9 cellular contexts compared by ENCODE assay signal in the genomic region with DNA sequence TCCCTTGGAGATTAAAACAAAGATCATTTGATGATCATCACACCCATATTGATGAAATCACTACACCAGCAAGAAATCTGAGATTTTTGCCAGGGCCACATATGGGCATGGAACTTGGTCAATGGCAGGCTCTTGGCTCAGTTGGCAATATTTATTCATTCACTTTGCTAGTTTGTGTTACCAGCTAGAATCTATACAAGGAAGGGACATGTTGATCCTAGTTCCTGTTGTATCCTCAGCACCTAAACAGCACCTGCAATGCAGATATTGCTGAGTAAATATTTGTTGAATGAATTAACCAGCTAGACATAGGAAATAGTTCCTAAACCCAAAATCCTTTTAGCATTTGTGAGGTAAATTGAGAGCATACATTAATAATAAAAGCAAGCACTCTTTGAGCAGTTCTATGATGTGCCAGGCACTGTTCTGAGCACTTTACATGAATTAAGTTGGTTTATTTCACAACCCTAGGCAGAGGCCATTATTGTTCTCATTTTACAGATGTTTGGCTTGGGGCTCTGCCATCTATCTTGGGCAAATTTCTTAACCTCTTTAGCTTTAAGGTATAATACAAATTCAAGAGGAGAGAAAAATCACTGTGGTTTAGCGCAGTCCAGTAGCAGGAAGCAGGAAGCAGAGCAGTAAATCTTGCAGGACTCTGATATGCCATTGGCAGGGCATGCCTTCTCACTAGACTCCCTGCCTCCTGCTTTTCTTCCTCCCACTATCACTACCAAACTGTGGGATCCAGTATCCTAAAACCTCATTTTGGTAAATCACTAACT. TPM values are rescaled to one million over a fixed set of nuclear protein-coding genes. Genes with fewer than 3 reads are reported as not detected.
DNase-seq lines count a peak whose midpoint lies in the region; ATAC-seq, FAIRE-seq and TF ChIP-seq lines count a peak whose summit lies in the region.
"Had no signal": no experiment of that assay in that cellular context is flagged by ENCODE, and none has a peak within 500 bp of the region (broad histone marks: within the 10 kb centered on the region; RNA-seq: fewer than 3 reads in every experiment).

No MANE protein-coding gene starts in this region.

- peak overlapping the region; percentile 84 for H3K4me3 ChIP-seq in LNCaP clone FGC (ENCODE audit: low read depth, low read length)
- peak overlapping the region; percentile 69 for H3K4me3 ChIP-seq in bronchial epithelial cell (ENCODE audit: low read depth, low read length)

- DNase-seq in CD4-positive, alpha-beta T cell: no peak
- DNase-seq in LNCaP clone FGC (ENCODE audit: low read depth): peak; percentile 91
- DNase-seq in bronchial epithelial cell (ENCODE audit: low read depth): peak; percentile 11
- no peak for DNase-seq in natural killer cell
- DNase-seq in NK-92 treated with Interleukin-12 subunit alpha and Interleukin-12 subunit beta, amount 100 ng/mL, for 24 hours (lab: John Stamatoyannopoulos, UW): no peak
- no peak for DNase-seq in NCI-H1694 treated with DMSO at 0.1 percent for 48 hours (lab: John Stamatoyannopoulos, UW)
- no peak for DNase-seq in effector CD4-positive, alpha-beta T cell

- H3K27me3 ChIP-seq in CD4-positive, alpha-beta T cell (ENCODE audit: control insufficient read depth, insufficient read depth, low read length): no peaks in the 10 kb centered on the region
- H3K27me3 ChIP-seq in bronchial epithelial cell (ENCODE audit: control insufficient read depth, insufficient read depth, low read length): no peaks in the 10 kb centered on the region
- H3K27me3 ChIP-seq: neutrophil had no signal

- peaks cover 3% of the 10 kb centered on the region for H3K9me3 Mint-ChIP-seq in CD4-positive, alpha-beta T cell
- peaks cover 0 to 2% of the 10 kb centered on the region in 2 donors for H3K9me3 Mint-ChIP-seq in natural killer cell

- H3K4me1 Mint-ChIP-seq in CD4-positive, alpha-beta T cell (ENCODE audit: low read depth): peaks cover 53% of the 10 kb centered on the region
- H3K4me1 Mint-ChIP-seq in natural killer cell: peaks cover 54 to 60% of the 10 kb centered on the region in 2 donors

- peaks cover 8% of the 10 kb centered on the region for H3K36me3 ChIP-seq in bronchial epithelial cell (ENCODE audit: control insufficient read depth, insufficient read depth, low read length)

- ATAC-seq in CD4-positive, alpha-beta T cell (ENCODE audit: poor library complexity): no peak
- ATAC-seq in natural killer cell (no peak), GM21737 (IDR thresholded peaks at IDR 0.05; ENCODE audit: unreplicated experiment) (no peak)

- TF ChIP-seq CTCF in CD4-positive, alpha-beta T cell (IDR thresholded peaks at IDR 0.05): no peak
- TF ChIP-seq CTCF in LNCaP clone FGC (IDR thresholded peaks at IDR 0.05; ENCODE audit: control insufficient read depth, extremely low read depth, insufficient read depth) (no peak), bronchial epithelial cell (IDR thresholded peaks at IDR 0.05; ENCODE audit: insufficient read depth, low read length, severe bottlenecking) (no peak), natural killer cell (IDR thresholded peaks at IDR 0.05) (no peak)

- CTCF ChIA-PET in CD4-positive, alpha-beta T cell (lab: Charles Lee): interaction anchor here (1.3 kb wide), 1 partner anchor 31 kb away, joined by 5 read pairs; a partner anchor contains a TSS

- POLR2A ChIA-PET in CD4-positive, alpha-beta T cell (lab: Charles Lee): no interaction called here

- H3K27ac Mint-ChIP-seq in CD4-positive, alpha-beta T cell: peak overlapping the region; percentile 86
- peak overlapping the region; percentile 88 to 90 for H3K27ac Mint-ChIP-seq in natural killer cell

- peaks cover 41% of the 10 kb centered on the region for H3K36me3 Mint-ChIP-seq in CD4-positive, alpha-beta T cell (ENCODE audit: low read depth)
- H3K36me3 Mint-ChIP-seq in natural killer cell: peaks cover 25% of the 10 kb centered on the region

- FAIRE-seq in bronchial epithelial cell (lab: Jason Lieb, UNC): no peak

- no peaks in the 10 kb centered on the region for H3K27me3 Mint-ChIP-seq in CD4-positive, alpha-beta T cell
- no peaks in the 10 kb centered on the region for H3K27me3 Mint-ChIP-seq in natural killer cell (ENCODE audit: low read depth in 2 of 2)

- intact Hi-C loops in CD4-positive, alpha-beta T cell (cut with DNase I, micrococcal nuclease): loop anchor here in 1 of 2 experiments (5.0 to 10.0 kb wide), 3 partner anchors 214 to 1631 kb away; a partner anchor contains a TSS
- intact Hi-C loops in natural killer cell (cut with micrococcal nuclease): loop anchor here (10.0 kb wide), 1 partner anchor 1078 kb away; a partner anchor contains a TSS

- H3K4me3 Mint-ChIP-seq in CD4-positive, alpha-beta T cell: peak overlapping the region; percentile 87
- H3K4me3 Mint-ChIP-seq in natural killer cell: peak overlapping the region; percentile 94

- no peak overlapping the region for H3K27ac ChIP-seq in CD4-positive, alpha-beta T cell (ENCODE audit: low read depth, low read length)
- H3K27ac ChIP-seq: neutrophil had no signal

- H3K9me3 ChIP-seq in CD4-positive, alpha-beta T cell (ENCODE audit: control insufficient read depth, low read length): no peaks in the 10 kb centered on the region
- H3K9me3 ChIP-seq: neutrophil had no signal

RNA-seq across cellular contexts. Expression of a gene that starts 1.6 kb away (rescaled TPM):
- 1 to 10 TPM; 4.1 to 5.4 TPM for total RNA-seq in CD4-positive, alpha-beta T cell
- total RNA-seq in bronchial epithelial cell: 6.8 and 9.1 TPM in 2 replicates
- 10 to 100 TPM in 1 of 3 donors, 1 to 10 TPM in 2; 7.6 to 14.7 (median 9.8) TPM for total RNA-seq in natural killer cell

RNA-seq across cellular contexts. Expression of a gene that starts 12.6 kb away (rescaled TPM):
- total RNA-seq in CD4-positive, alpha-beta T cell: not detected
- total RNA-seq in bronchial epithelial cell (not detected in 2 replicates), natural killer cell (not detected)

RNA-seq across cellular contexts. Expression of a gene that starts 24.9 kb away (rescaled TPM):
- total RNA-seq in CD4-positive, alpha-beta T cell: not detected
- total RNA-seq in bronchial epithelial cell: not detected in 2 replicates
- not detected for total RNA-seq in natural killer cell

RNA-seq across cellular contexts. Expression of a gene that starts 30.9 kb away (rescaled TPM):
- not detected for total RNA-seq in CD4-positive, alpha-beta T cell
- total RNA-seq in bronchial epithelial cell: not detected in 2 replicates
- total RNA-seq in natural killer cell: not detected

RNA-seq across cellular contexts. Expression of a gene that starts 37.4 kb away (rescaled TPM):
- not detected for total RNA-seq in CD4-positive, alpha-beta T cell
- total RNA-seq in bronchial epithelial cell (not detected in 2 replicates), natural killer cell (not detected)

Comparison
In these comparisons a context has a peak if more than half of its experiments do, and no peak if none do; other contexts are left out.
1. DNase-seq: peak in LNCaP clone FGC (single experiment) and bronchial epithelial cell (single experiment); none in CD4-positive, alpha-beta T cell (0 of 10), natural killer cell (single experiment), NK-92 treated with Interleukin-12 subunit alpha and Interleukin-12 subunit beta, amount 100 ng/mL, for 24 hours (single experiment), NCI-H1694 treated with DMSO at 0.1 percent for 48 hours (single experiment) and effector CD4-positive, alpha-beta T cell (single experiment).